ENCODE assay signal across 25 cellular contexts in genomic region chr19:2763687-2764086, GRCh38. TPM values are rescaled to one million over a fixed set of nuclear protein-coding genes. Genes with fewer than 3 reads are reported as not detected.
A peak's percentile ranks its signal among the peaks of the same experiment; 100 is the strongest.
DNase-seq lines count a peak whose midpoint lies in the region; ATAC-seq, FAIRE-seq and TF ChIP-seq lines count a peak whose summit lies in the region.
"Had no signal": no experiment of that assay in that cellular context is flagged by ENCODE, and none has a peak within 500 bp of the region (broad histone marks: within the 10 kb centered on the region; RNA-seq: fewer than 3 reads in every experiment).

No MANE protein-coding gene starts in this region.

- TF ChIP-seq RAD21 in K562 (CRISPR knock-in tag; conservative IDR thresholded peaks at IDR 0.05 in 1 of 2, IDR thresholded peaks at IDR 0.05 in 1 of 2): no peak

- no TSS peak for BruUV-seq in K562 (replicated peaks; lab: Mats Ljungman, UMichigan)

- no peaks in the 10 kb centered on the region for H3K9me3 ChIP-seq in HEK293 (ENCODE audit: control insufficient read depth, insufficient read depth, low read depth, low read length)
- H3K9me3 ChIP-seq in K562 (replicated peaks; ENCODE audit: control insufficient read depth, insufficient read depth, low read depth, low read length): no peaks in the 10 kb centered on the region
- H3K9me3 ChIP-seq: BE2C, BLaER1 had no signal

- peaks cover 6% of the 10 kb centered on the region; the same call in 1 of the 2 replicates for H4K20me1 ChIP-seq in K562 (replicated peaks; ENCODE audit: control insufficient read depth, insufficient read depth, low read length)

- no peaks in the 10 kb centered on the region for H3K27me3 ChIP-seq in K562 (ENCODE audit: control insufficient read depth in 2 of 2, insufficient read depth in 2 of 2, low read length in 2 of 2)
- H3K27me3 ChIP-seq: BE2C, BLaER1 had no signal

- FAIRE-seq in K562 (lab: Jason Lieb, UNC) (no peak), RCC 7860 (lab: Jason Lieb, UNC) (no peak)
- FAIRE-seq: A204.1, GM12878, GM12892, GM18507 had no signal

- intact Hi-C loops in K562 (cut with micrococcal nuclease): no loop called here

- TF ChIP-seq POLR2A in K562 (conservative IDR thresholded peaks at IDR 0.05): no peak

- TF ChIP-seq CTCF in HEK293 (tag by site-specific recombination; IDR thresholded peaks at IDR 0.05): no peak
- TF ChIP-seq CTCF in K562 (IDR thresholded peaks at IDR 0.05 in 2 of 3, conservative IDR thresholded peaks at IDR 0.05 in 1 of 3; ENCODE audit: insufficient read depth in 2 of 3, low read depth in 1 of 3, low read length in 3 of 3): no peak

- H3K36me3 ChIP-seq in HEK293 (ENCODE audit: control insufficient read depth in 2 of 2, insufficient read depth in 1 of 2, low read length in 2 of 2): peaks cover 21 to 93% of the 10 kb centered on the region in 2 experiments
- H3K36me3 ChIP-seq in K562 (ENCODE audit: control insufficient read depth, insufficient read depth, low read length): peaks cover 93% of the 10 kb centered on the region; the same call in 2 of the 3 replicates

- H3K27ac ChIP-seq in HEK293 (ENCODE audit: extremely low read depth, low read depth, low read length) (no peak overlapping the region), K562 (ENCODE audit: extremely low read depth, low read depth, low read length) (no peak overlapping the region)
- H3K27ac ChIP-seq: BLaER1 had no signal

- POLR2A ChIA-PET in HEK293 (lab: Yijun Ruan, JAX): no interaction called here
- POLR2A ChIA-PET in K562 (lab: Yijun Ruan, JAX): no interaction called here

- peaks cover 7% of the 10 kb centered on the region; the same call in 1 of the 3 replicates for H3K79me2 ChIP-seq in K562 (ENCODE audit: control insufficient read depth, insufficient read depth, low read length)

- H3K4me1 ChIP-seq in HEK293 (ENCODE audit: control insufficient read depth, insufficient read depth, low read length) (no peaks in the 10 kb centered on the region), K562 (replicated peaks in 1 of 2; ENCODE audit: control insufficient read depth in 2 of 2, insufficient read depth in 2 of 2, low read length in 2 of 2) (peaks cover 0 to 22% of the 10 kb centered on the region in 2 experiments; a peak in 2 of 5 replicates)
- H3K4me1 ChIP-seq: BE2C had no signal

- in situ Hi-C loops in K562 (cut with MboI): no loop called here

- H3K4me3 ChIP-seq in HEK293 (ENCODE audit: low read depth, low read length) (no peak overlapping the region), K562 (no peak overlapping the region)
- H3K4me3 ChIP-seq: BLaER1, GM12878 had no signal

- WGBS in K562 (ENCODE audit: insufficient coverage, low coverage, missing lambda C conversion rate): 98% methylated on average over 11 of the region's 12 CpGs

- no peak overlapping the region for H3K4me2 ChIP-seq in K562 (ENCODE audit: insufficient read depth, low read length)
- H3K4me2 ChIP-seq: BLaER1 had no signal

- no peak overlapping the region for H2AFZ ChIP-seq in K562 (ENCODE audit: low read depth, low read length)

- no peak for ATAC-seq in K562
- ATAC-seq: GM12878 had no signal

- H3K9me1 ChIP-seq in K562 (ENCODE audit: control insufficient read depth, insufficient read depth, low read length): no peaks in the 10 kb centered on the region

- no peak for TF ChIP-seq EP300 in K562 (IDR thresholded peaks at IDR 0.05; ENCODE audit: low read length)

- H3K9ac ChIP-seq in K562 (ENCODE audit: insufficient read depth in 1 of 2, low read depth in 2 of 2, low read length in 2 of 2): peak overlapping the region in 1 of 2 experiments; percentile 17; a peak in 1 of 4 replicates
- H3K9ac ChIP-seq: BLaER1 had no signal

- CTCF ChIA-PET in HEK293 (lab: Yijun Ruan, JAX): interaction anchor here (0.6 kb wide), 1 partner anchor 14 kb away, joined by 3 read pairs; no protein-coding TSS in a partner anchor
- CTCF ChIA-PET in K562 (lab: Yijun Ruan, JAX; ENCODE audit: low intra/inter-chr PET ratio): no interaction called here

- DNase-seq in K562 (ENCODE audit: extremely low read depth in 1 of 4, low spot score in 3 of 4) (no peak), NAMALWA (ENCODE audit: low spot score) (no peak), RCC 7860 (ENCODE audit: low spot score) (no peak)
- DNase-seq: 8988T; ACHN; BE2C; C1 segment of cervical spinal cord; CD4-positive, alpha-beta memory T cell; CD4-positive, CD25-positive, alpha-beta regulatory T cell; CD8-positive, alpha-beta memory T cell; COR-L47; DMS 273 treated with DMSO at 0.1 percent for 48 hours; DMS153; DMS53; DMS79; DND-41; EL; GDM1 had no signal

RNA-seq across cellular contexts. Expression of gene SGTA, which starts 19.4 kb away (rescaled TPM):
- 53.5 and 114 TPM in 2 replicates for total RNA-seq in K562 (2011; cell fraction: chromatin; rRNA removed; ENCODE audit: low replicate concordance)
- total RNA-seq in K562 (2011; cell fraction: nucleolus; rRNA removed): 73.2 and 78.7 TPM in 2 replicates
- total RNA-seq in K562 (2011; cell fraction: nucleoplasm; rRNA removed): 57.0 and 59.8 TPM in 2 replicates
- total RNA-seq in K562 (2014; rRNA removed) (73.2 and 106 TPM in 2 replicates), K562 (2014; rRNA removed; fragmentation: Illumina TruSeq; extraction: Trizol) (16.2 and 18.1 TPM in 2 replicates), K562 (2015; rRNA removed; fragmentation: Illumina TruSeq; extraction: Trizol) (49.9 and 50.8 TPM in 2 replicates), K562 (2021) (106 and 110 TPM in 2 replicates)
- polyA plus RNA-seq in K562 (2011; rRNA removed) (44.5 and 67.3 TPM in 2 replicates), K562 (2014; fragmentation: Illumina TruSeq; extraction: Trizol) (72.3 and 101 TPM in 2 replicates), K562 (2014; fragmentation: Nextera tagmentation; extraction: Ambion mirVana) (1 to 10 TPM; 1.4 to 4.8 TPM), K562 (2014; rRNA removed) (87.3 and 89.9 TPM in 2 replicates)
- 73.0 and 146 TPM in 2 replicates for polyA plus RNA-seq in K562 (2011; cell fraction: cytosol; rRNA removed)
- 65.8 and 104 TPM in 2 replicates for polyA plus RNA-seq in K562 (2011; cell fraction: nucleus; rRNA removed)
- polyA plus RNA-seq in K562 (2012): 77.3 and 87.1 TPM in 2 replicates
- 10.3 and 19.1 TPM in 2 replicates for polyA minus RNA-seq in K562 (2011; rRNA and poly(A)+ RNA removed)
- 38.4 and 40.7 TPM in 2 replicates for polyA minus RNA-seq in K562 (2011; cell fraction: cytosol; rRNA and poly(A)+ RNA removed)
- polyA minus RNA-seq in K562 (2011; cell fraction: nucleus; rRNA and poly(A)+ RNA removed): 17.5 and 20.0 TPM in 2 replicates

RNA-seq across cellular contexts. Expression of gene THOP1, which starts 21.6 kb away (rescaled TPM):
- total RNA-seq in K562 (2011; cell fraction: chromatin; rRNA removed; ENCODE audit: low replicate concordance): 161 and 433 TPM in 2 replicates
- 163 and 178 TPM in 2 replicates for total RNA-seq in K562 (2011; cell fraction: nucleolus; rRNA removed)
- total RNA-seq in K562 (2011; cell fraction: nucleoplasm; rRNA removed): 128 and 148 TPM in 2 replicates
- total RNA-seq in K562 (2014; rRNA removed): 255 and 325 TPM in 2 replicates
- 43.6 and 58.2 TPM in 2 replicates for total RNA-seq in K562 (2014; rRNA removed; fragmentation: Illumina TruSeq; extraction: Trizol)
- 97.6 and 106 TPM in 2 replicates for total RNA-seq in K562 (2015; rRNA removed; fragmentation: Illumina TruSeq; extraction: Trizol)
- 193 and 203 TPM in 2 replicates for total RNA-seq in K562 (2021)
- polyA plus RNA-seq in K562 (2011; rRNA removed): 96.1 and 122 TPM in 2 replicates
- 93.4 and 185 TPM in 2 replicates for polyA plus RNA-seq in K562 (2011; cell fraction: cytosol; rRNA removed)
- 299 and 377 TPM in 2 replicates for polyA plus RNA-seq in K562 (2011; cell fraction: nucleus; rRNA removed)
- 128 and 152 TPM in 2 replicates for polyA plus RNA-seq in K562 (2012)
- polyA plus RNA-seq in K562 (2014; fragmentation: Illumina TruSeq; extraction: Trizol): 77.3 and 106 TPM in 2 replicates
- polyA plus RNA-seq in K562 (2014; fragmentation: Nextera tagmentation; extraction: Ambion mirVana): 1 to 10 TPM; 1.3 to 2.0 TPM
- 174 and 181 TPM in 2 replicates for polyA plus RNA-seq in K562 (2014; rRNA removed)
- polyA minus RNA-seq in K562 (2011; rRNA and poly(A)+ RNA removed): 65.6 and 91.6 TPM in 2 replicates
- polyA minus RNA-seq in K562 (2011; cell fraction: cytosol; rRNA and poly(A)+ RNA removed): 90.0 and 90.6 TPM in 2 replicates
- polyA minus RNA-seq in K562 (2011; cell fraction: nucleus; rRNA and poly(A)+ RNA removed): 35.1 and 68.2 TPM in 2 replicates

RNA-seq across cellular contexts. Expression of gene SLC39A3, which starts 23.9 kb away (rescaled TPM):
- total RNA-seq in K562 (2011; cell fraction: chromatin; rRNA removed; ENCODE audit: low replicate concordance): 117 and 251 TPM in 2 replicates
- 298 and 302 TPM in 2 replicates for total RNA-seq in K562 (2011; cell fraction: nucleolus; rRNA removed)
- total RNA-seq in K562 (2011; cell fraction: nucleoplasm; rRNA removed): 179 and 217 TPM in 2 replicates
- total RNA-seq in K562 (2014; rRNA removed) (161 and 172 TPM in 2 replicates), K562 (2014; rRNA removed; fragmentation: Illumina TruSeq; extraction: Trizol) (58.6 and 93.5 TPM in 2 replicates), K562 (2015; rRNA removed; fragmentation: Illumina TruSeq; extraction: Trizol) (87.1 and 91.3 TPM in 2 replicates), K562 (2021) (149 and 152 TPM in 2 replicates)
- polyA plus RNA-seq in K562 (2011; rRNA removed) (127 and 145 TPM in 2 replicates), K562 (2014; fragmentation: Illumina TruSeq; extraction: Trizol) (215 and 268 TPM in 2 replicates), K562 (2014; fragmentation: Nextera tagmentation; extraction: Ambion mirVana) (1 to 10 TPM; 2.3 to 3.6 TPM), K562 (2014; rRNA removed) (165 and 173 TPM in 2 replicates)
- polyA plus RNA-seq in K562 (2011; cell fraction: cytosol; rRNA removed): 193 and 267 TPM in 2 replicates
- polyA plus RNA-seq in K562 (2011; cell fraction: nucleus; rRNA removed): 120 and 140 TPM in 2 replicates
- polyA plus RNA-seq in K562 (2012): 107 and 221 TPM in 2 replicates
- 62.5 and 83.9 TPM in 2 replicates for polyA minus RNA-seq in K562 (2011; rRNA and poly(A)+ RNA removed)
- polyA minus RNA-seq in K562 (2011; cell fraction: cytosol; rRNA and poly(A)+ RNA removed): 76.8 and 77.8 TPM in 2 replicates
- 36.1 and 44.7 TPM in 2 replicates for polyA minus RNA-seq in K562 (2011; cell fraction: nucleus; rRNA and poly(A)+ RNA removed)

RNA-seq across cellular contexts. Expression of gene DIRAS1, which starts 42.5 kb away (rescaled TPM):
- 5.2 and 12.7 TPM in 2 replicates for total RNA-seq in K562 (2011; cell fraction: chromatin; rRNA removed; ENCODE audit: low replicate concordance)
- 5.7 and 6.5 TPM in 2 replicates for total RNA-seq in K562 (2011; cell fraction: nucleolus; rRNA removed)
- 4.3 and 5.3 TPM in 2 replicates for total RNA-seq in K562 (2011; cell fraction: nucleoplasm; rRNA removed)
- total RNA-seq in K562 (2014; rRNA removed) (2.2 and 3.3 TPM in 2 replicates), K562 (2014; rRNA removed; fragmentation: Illumina TruSeq; extraction: Trizol) (2.3 TPM in 2 replicates), K562 (2015; rRNA removed; fragmentation: Illumina TruSeq; extraction: Trizol) (2.9 and 3.3 TPM in 2 replicates), K562 (2021) (12.0 and 12.8 TPM in 2 replicates)
- polyA plus RNA-seq in K562 (2011; rRNA removed) (7.3 and 12.0 TPM in 2 replicates), K562 (2014; fragmentation: Illumina TruSeq; extraction: Trizol) (3.8 and 4.9 TPM in 2 replicates), K562 (2014; fragmentation: Nextera tagmentation; extraction: Ambion mirVana) (under 1 TPM; 0.11 to 0.18 TPM), K562 (2014; rRNA removed) (4.7 and 6.0 TPM in 2 replicates)
- polyA plus RNA-seq in K562 (2011; cell fraction: cytosol; rRNA removed): 8.0 and 16.3 TPM in 2 replicates
- 10.3 and 10.5 TPM in 2 replicates for polyA plus RNA-seq in K562 (2011; cell fraction: nucleus; rRNA removed)
- 5.1 and 7.3 TPM in 2 replicates for polyA plus RNA-seq in K562 (2012)
- 10.2 and 11.4 TPM in 2 replicates for polyA minus RNA-seq in K562 (2011; rRNA and poly(A)+ RNA removed)
- 8.0 and 8.7 TPM in 2 replicates for polyA minus RNA-seq in K562 (2011; cell fraction: cytosol; rRNA and poly(A)+ RNA removed)
- 1.8 and 2.6 TPM in 2 replicates for polyA minus RNA-seq in K562 (2011; cell fraction: nucleus; rRNA and poly(A)+ RNA removed)
- total RNA-seq: CD4-positive, alpha-beta memory T cell; CD4-positive, CD25-positive, alpha-beta regulatory T cell had no signal
- polyA plus RNA-seq: CD14-positive monocyte; CD4-positive, alpha-beta memory T cell; CD4-positive, CD25-positive, alpha-beta regulatory T cell; CD8-positive, alpha-beta memory T cell had no signal

RNA-seq across cellular contexts. Expression of gene ZNF554, which starts 56.0 kb away (rescaled TPM):
- total RNA-seq in K562 (2011; cell fraction: chromatin; rRNA removed; ENCODE audit: low replicate concordance): 3.7 and 5.4 TPM in 2 replicates
- total RNA-seq in K562 (2011; cell fraction: nucleolus; rRNA removed): 2.8 and 2.9 TPM in 2 replicates
- 3.2 and 4.7 TPM in 2 replicates for total RNA-seq in K562 (2011; cell fraction: nucleoplasm; rRNA removed)
- total RNA-seq in K562 (2014; rRNA removed): 1.2 and 1.5 TPM in 2 replicates
- total RNA-seq in K562 (2014; rRNA removed; fragmentation: Illumina TruSeq; extraction: Trizol): 1.0 and 1.4 TPM in 2 replicates
- total RNA-seq in K562 (2015; rRNA removed; fragmentation: Illumina TruSeq; extraction: Trizol): 1.1 and 1.3 TPM in 2 replicates
- total RNA-seq in K562 (2021): 1.3 and 1.8 TPM in 2 replicates
- polyA plus RNA-seq in K562 (2011; rRNA removed): 1.3 and 1.5 TPM in 2 replicates
- polyA plus RNA-seq in K562 (2011; cell fraction: cytosol; rRNA removed): 0.78 and 1.0 TPM in 2 replicates
- 1.5 and 2.0 TPM in 2 replicates for polyA plus RNA-seq in K562 (2011; cell fraction: nucleus; rRNA removed)
- 0.64 and 1.4 TPM in 2 replicates for polyA plus RNA-seq in K562 (2012)
- 0.89 and 1.0 TPM in 2 replicates for polyA plus RNA-seq in K562 (2014; fragmentation: Illumina TruSeq; extraction: Trizol)
- under 1 TPM; 0.07 to 0.31 TPM for polyA plus RNA-seq in K562 (2014; fragmentation: Nextera tagmentation; extraction: Ambion mirVana)
- polyA plus RNA-seq in K562 (2014; rRNA removed): 1.1 and 1.4 TPM in 2 replicates
- 2.5 and 3.2 TPM in 2 replicates for polyA minus RNA-seq in K562 (2011; rRNA and poly(A)+ RNA removed)
- 0.64 and 1.5 TPM in 2 replicates for polyA minus RNA-seq in K562 (2011; cell fraction: cytosol; rRNA and poly(A)+ RNA removed)
- 0.81 and 1.3 TPM in 2 replicates for polyA minus RNA-seq in K562 (2011; cell fraction: nucleus; rRNA and poly(A)+ RNA removed)
